Comparison of ENCODE assay signal across 8 cellular contexts in the genomic region with DNA sequence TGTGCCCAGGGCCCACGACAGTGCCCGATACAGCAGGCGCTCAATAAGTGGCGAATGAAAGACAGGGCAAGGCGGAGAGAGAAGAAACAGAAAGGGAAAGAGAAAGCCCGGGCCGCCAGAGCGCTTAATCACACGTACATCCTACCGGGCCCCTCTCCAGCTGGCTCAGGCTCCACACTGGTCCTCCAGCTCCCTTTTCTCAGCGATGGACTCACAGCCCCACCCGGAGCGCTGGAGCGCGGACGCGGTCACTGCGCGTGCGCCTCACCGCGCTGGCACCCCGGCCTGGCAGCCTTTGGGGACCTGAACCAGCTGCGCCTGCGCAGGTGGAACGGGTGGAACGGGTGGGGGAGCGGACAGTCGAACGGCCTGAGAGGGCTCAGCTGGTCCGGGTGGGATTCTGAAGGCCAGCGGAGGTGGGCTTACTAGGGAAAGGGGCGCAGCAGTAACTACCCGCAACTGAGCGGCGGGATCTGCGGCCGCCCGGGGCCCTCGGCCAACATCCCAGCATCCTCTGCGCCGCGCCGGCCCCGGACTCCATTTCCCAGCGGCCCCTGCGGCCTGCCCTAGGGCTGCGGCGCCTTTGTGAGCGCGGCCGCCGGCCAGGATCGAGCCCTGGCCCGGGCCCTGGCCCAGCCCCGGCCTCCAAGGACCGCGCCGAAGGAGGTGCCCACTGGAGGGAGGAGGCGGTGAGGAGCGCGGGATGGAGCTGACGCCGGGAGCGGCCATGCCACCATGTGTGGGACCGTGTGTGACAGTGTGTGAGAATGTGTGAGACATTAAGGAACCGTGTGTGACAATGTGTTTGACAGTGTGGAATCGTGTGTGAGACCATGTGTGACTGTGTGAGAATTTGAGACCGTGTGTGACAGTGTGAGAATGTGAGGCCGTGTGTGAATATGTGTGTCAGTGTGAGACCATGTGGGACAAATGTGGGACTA. TPM values are rescaled to one million over a fixed set of nuclear protein-coding genes. Genes with fewer than 3 reads are reported as not detected.
DNase-seq lines count a peak whose midpoint lies in the region; ATAC-seq and TF ChIP-seq lines count a peak whose summit lies in the region.

A gene (plus strand): TSS at position 569 of the 941 bp plus-strand sequence. CDS start 2,783 bp downstream, outside the sequence.

- no peak for TF ChIP-seq POLR2A in prostate gland (IDR thresholded peaks at IDR 0.05)

- intact Hi-C loops in left ventricle myocardium superior (cut with micrococcal nuclease) (no loop called here), prostate gland (cut with DNase I) (no loop called here)

- H3K36me3 ChIP-seq in prostate gland = peaks cover 0 to 6% of the 10 kb centered on the region in 2 donors

- peak; percentile 76 for ATAC-seq in HG02623 (IDR thresholded peaks at IDR 0.05; ENCODE audit: unreplicated experiment)
- peak; percentile 99 for ATAC-seq in left ventricle myocardium superior

- no peaks in the 10 kb centered on the region for H3K4me1 ChIP-seq in prostate gland (replicated peaks)

- H3K9me3 ChIP-seq in prostate gland = no peaks in the 10 kb centered on the region

- no peaks in the 10 kb centered on the region for H3K27me3 ChIP-seq in prostate gland (replicated peaks; ENCODE audit: insufficient read depth)

- H3K27me3 Mint-ChIP-seq in T-helper 1 cell treated with Interleukin-12 subunit alpha and Interleukin-12 subunit beta and Interleukin-4 antibody, amounts not matched to agents 30 μg/mL and 1 μg/mL, for 36 hours (ENCODE audit: low read depth) = no peaks in the 10 kb centered on the region

- peaks cover 48% of the 10 kb centered on the region for H3K36me3 Mint-ChIP-seq in T-helper 1 cell treated with Interleukin-12 subunit alpha and Interleukin-12 subunit beta and Interleukin-4 antibody, amounts not matched to agents 30 μg/mL and 1 μg/mL, for 36 hours (ENCODE audit: low read depth)

- peaks cover 77% of the 10 kb centered on the region for H3K9me3 Mint-ChIP-seq in T-helper 1 cell treated with Interleukin-12 subunit alpha and Interleukin-12 subunit beta and Interleukin-4 antibody, amounts not matched to agents 30 μg/mL and 1 μg/mL, for 36 hours

- H3K27ac Mint-ChIP-seq in T-helper 1 cell treated with Interleukin-12 subunit alpha and Interleukin-12 subunit beta and Interleukin-4 antibody, amounts not matched to agents 30 μg/mL and 1 μg/mL, for 36 hours = peak within 1 kb of the TSS; percentile 94

- H3K27ac ChIP-seq in prostate gland = peak within 1 kb of the TSS; percentile 94 to 99

- peak within 1 kb of the TSS; percentile 83 for H3K4me3 Mint-ChIP-seq in T-helper 1 cell treated with Interleukin-12 subunit alpha and Interleukin-12 subunit beta and Interleukin-4 antibody, amounts not matched to agents 30 μg/mL and 1 μg/mL, for 36 hours

- WGBS in prostate gland = under 1% methylated on average over 68 of the region's 70 CpGs

- H3K4me1 Mint-ChIP-seq in T-helper 1 cell treated with Interleukin-12 subunit alpha and Interleukin-12 subunit beta and Interleukin-4 antibody, amounts not matched to agents 30 μg/mL and 1 μg/mL, for 36 hours (ENCODE audit: low read depth) = peaks cover 14% of the 10 kb centered on the region

- DNase-seq in GM12864 (ENCODE audit: low read depth) (peak; percentile 74), NCI-H1417 (lab: John Stamatoyannopoulos, UW) (peak; percentile 90 to 92 (median 90)), anterior cingulate cortex (lab: John Stamatoyannopoulos, UW) (peak; percentile 77 to 96 (median 92)), left ventricle myocardium superior (peak; percentile 99), prostate gland (ENCODE audit: low spot score) (peak; percentile 93), ureter (ENCODE audit: low spot score) (peak; percentile 96)

- TF ChIP-seq CTCF in GM12864 (IDR thresholded peaks at IDR 0.05; ENCODE audit: low read depth, low read length, missing control alignments) (no peak), prostate gland (IDR thresholded peaks at IDR 0.05) (peak in 1 of 4 experiments; percentile 14)

- H3K4me3 ChIP-seq in GM12864 (ENCODE audit: low read depth, low read length) (peak within 1 kb of the TSS; percentile 68), prostate gland (peak within 1 kb of the TSS; percentile 63 to 94)

RNA-seq across cellular contexts. Expression of the gene that starts here (rescaled TPM):
- total RNA-seq in left ventricle myocardium superior (5.3 TPM), prostate gland (1 to 10 TPM; 3.6 to 5.2 TPM), ureter (9.7 TPM)

Comparison
In these comparisons a context has a peak if more than half of its experiments do, and no peak if none do; other contexts are left out.
1. Peak in every context shown above with its lines: DNase-seq, ATAC-seq, H3K4me3 ChIP-seq and H3K27ac ChIP-seq.